ENCODE assay signal across 9 cellular contexts in the genomic region with DNA sequence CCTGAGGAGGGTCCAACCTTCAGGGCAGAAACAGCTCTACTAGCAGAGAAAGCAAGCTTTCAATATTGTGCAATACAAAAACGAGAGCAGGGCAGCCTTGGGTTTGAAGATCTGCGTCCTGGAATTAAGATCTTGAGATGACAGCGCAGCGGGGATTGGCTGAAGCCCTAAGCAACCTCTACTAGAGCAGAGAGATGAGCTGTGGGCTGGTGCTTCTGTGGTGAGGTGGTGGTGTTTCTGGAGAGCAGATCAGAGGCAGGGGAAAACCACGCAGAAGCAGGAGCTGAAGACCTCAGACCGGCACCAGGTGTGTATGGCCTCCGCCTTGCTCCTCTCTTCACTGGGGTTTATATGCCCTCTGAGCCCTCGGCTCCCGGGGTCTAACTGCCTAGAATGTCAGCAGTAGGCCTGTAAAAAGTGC. TPM values are rescaled to one million over a fixed set of nuclear protein-coding genes. Genes with fewer than 3 reads are reported as not detected.
DNase-seq lines count a peak whose midpoint lies in the region; ATAC-seq and TF ChIP-seq lines count a peak whose summit lies in the region.
"Had no signal": no experiment of that assay in that cellular context is flagged by ENCODE, and none has a peak within 500 bp of the region (broad histone marks: within the 10 kb centered on the region; RNA-seq: fewer than 3 reads in every experiment).

No MANE protein-coding gene starts in this region.

- no peak overlapping the region for H3K27ac ChIP-seq in suprapubic skin

- H3K4me3 ChIP-seq in suprapubic skin, result peak overlapping the region; percentile 21

- H3K27me3 ChIP-seq in suprapubic skin, result no peaks in the 10 kb centered on the region

- no peaks in the 10 kb centered on the region for H3K9me3 ChIP-seq in suprapubic skin

- in situ Hi-C loops in KBM-7 (cut with MboI; ENCODE audit: low pct_unique_long_range_greater_than_20kb, low sequenced_read_pairs), result no loop called here

- no peak for TF ChIP-seq POLR2A in suprapubic skin (IDR thresholded peaks at IDR 0.05)

- WGBS in suprapubic skin, result 85% methylated on average over 9 of the region's 9 CpGs

- peaks cover 18% of the 10 kb centered on the region for H3K4me1 ChIP-seq in suprapubic skin

- DNase-seq in CD1c-positive myeloid dendritic cell (ENCODE audit: extremely low spot score) (peak; percentile 58), KBM-7 (peak; percentile 37), mucosa of gallbladder (ENCODE audit: low spot score) (peak; percentile 51), suprapubic skin (ENCODE audit: low spot score in 2 of 2) (no peak), NCI-H2081 treated with DMSO at 0.1 percent for 48 hours (lab: John Stamatoyannopoulos, UW) (no peak), HT-29 (ENCODE audit: low spot score) (no peak)
- DNase-seq in activated T-cell treated with anti-CD3 and anti-CD28 coated beads, Interleukin-2, amount 50 U/mL, for 1 hour, result peak; percentile 75

- H3K36me3 ChIP-seq in suprapubic skin, result no peaks in the 10 kb centered on the region

- ATAC-seq in GM21367 (IDR thresholded peaks at IDR 0.05; ENCODE audit: unreplicated experiment), result peak; percentile 81

- no peak for TF ChIP-seq EP300 in suprapubic skin (IDR thresholded peaks at IDR 0.05)

- no peak for TF ChIP-seq CTCF in suprapubic skin (IDR thresholded peaks at IDR 0.05)

RNA-seq across cellular contexts. Expression of a gene that starts 12.5 kb away (rescaled TPM):
- total RNA-seq in mucosa of gallbladder, result 8.9 TPM
- 1 to 10 TPM in 3 of 4 donors, not detected in 1; 1.6 to 3.1 (median 2.0) TPM for total RNA-seq in suprapubic skin
- not detected in 2 replicates for total RNA-seq in HT-29 (2014; rRNA removed; shearing (Covaris generic))
- total RNA-seq: Daoy had no signal

RNA-seq across cellular contexts. Expression of a gene that starts 16.0 kb away (rescaled TPM):
- total RNA-seq in mucosa of gallbladder, result 1.8 TPM
- 10 to 100 TPM; 10.1 to 18.1 (median 15.1) TPM for total RNA-seq in suprapubic skin
- total RNA-seq in HT-29 (2014; rRNA removed; shearing (Covaris generic)), result 1.8 and 2.6 TPM in 2 replicates

RNA-seq across cellular contexts. Expression of a gene that starts 37.6 kb away (rescaled TPM):
- 104 TPM for total RNA-seq in mucosa of gallbladder
- 100 to 1,000 TPM; 195 to 235 (median 227) TPM for total RNA-seq in suprapubic skin
- 30.2 and 32.7 TPM in 2 replicates for total RNA-seq in HT-29 (2014; rRNA removed; shearing (Covaris generic))
- total RNA-seq: Daoy had no signal

RNA-seq across cellular contexts. Expression of a gene that starts 59.4 kb away (rescaled TPM):
- total RNA-seq in mucosa of gallbladder (5.0 TPM), suprapubic skin (10 to 100 TPM in 3 of 4 donors, 1 to 10 TPM in 1; 9.6 to 17.9 (median 11.6) TPM)
- total RNA-seq in HT-29 (2014; rRNA removed; shearing (Covaris generic)), result 6.7 and 7.2 TPM in 2 replicates

Comparison
In these comparisons a context has a peak if more than half of its experiments do, and no peak if none do; other contexts are left out.
1. DNase-seq: peak in CD1c-positive myeloid dendritic cell (single experiment), KBM-7 (single experiment), activated T-cell treated with anti-CD3 and anti-CD28 coated beads, Interleukin-2, amount 50 U/mL, for 1 hour (single experiment) and mucosa of gallbladder (single experiment); none in suprapubic skin (0 of 2), NCI-H2081 treated with DMSO at 0.1 percent for 48 hours (single experiment) and HT-29 (single experiment).